17 cellular contexts compared by ENCODE assay signal in genomic region chr12:75599061-75599460, GRCh38.
"Had no signal": no experiment of that assay in that cellular context is flagged by ENCODE, and none has a peak within 500 bp of the region (broad histone marks: within the 10 kb centered on the region; RNA-seq: fewer than 3 reads in every experiment).

No MANE protein-coding gene starts in this region.

- H3K27me3 ChIP-seq: body of pancreas, tibial nerve had no signal

- DNase-seq: activated CD4-positive, alpha-beta memory T cell treated with anti-CD3 and anti-CD28 coated beads for 36 hours; activated CD4-positive, alpha-beta T cell treated with anti-CD3 and anti-CD28 coated beads for 4 hours; activated gamma-delta T cell treated with Interleukin-2 at 50 U/mL for 16 hours; activated naive CD8-positive, alpha-beta T cell treated with anti-CD3 and anti-CD28 coated beads for 36 hours; activated T-cell treated with anti-CD3 and anti-CD28 coated beads for 4 hours; amniotic stem cell; body of pancreas; caudate nucleus; immature natural killer cell; lower lobe of right lung; occipital lobe; retina; stimulated activated naive CD8-positive, alpha-beta T cell treated with anti-CD3 and anti-CD28 coated beads, Interleukin-15, Interleukin-2, amounts not matched to agents 100 U/mL and 50 U/mL, for 24 hours; SW 1271; T-helper 2 cell had no signal

- H3K4me1 ChIP-seq: body of pancreas, lower lobe of right lung had no signal

- H3K4me3 ChIP-seq: body of pancreas, lower lobe of right lung, tibial nerve had no signal

- H3K36me3 ChIP-seq: lower lobe of right lung, tibial nerve had no signal

- H3K9me3 ChIP-seq: body of pancreas, lower lobe of right lung had no signal

- H3K27ac ChIP-seq: body of pancreas, lower lobe of right lung, tibial nerve had no signal

- ATAC-seq: body of pancreas; lower lobe of right lung; stimulated activated naive CD8-positive, alpha-beta T cell treated with anti-CD3 and anti-CD28 coated beads, Interleukin-15, Interleukin-2, amounts not matched to agents 100 U/mL and 50 U/mL, for 24 hours; WTC11 had no signal
